In genomic region chr2:28406276-28407096, GRCh38 we compare ENCODE assay signal across 8 cellular contexts. TPM values are rescaled to one million over a fixed set of nuclear protein-coding genes. Genes with fewer than 3 reads are reported as not detected.
DNase-seq lines count a peak whose midpoint lies in the region; ATAC-seq and TF ChIP-seq lines count a peak whose summit lies in the region.

No MANE protein-coding gene starts in this region.

- ATAC-seq in psoas muscle (peak in 3 of 4 donors; percentile 7 to 23 (median 18)), GM18861 (IDR thresholded peaks at IDR 0.05; ENCODE audit: unreplicated experiment) (no peak), HG03469 (IDR thresholded peaks at IDR 0.05; ENCODE audit: unreplicated experiment) (no peak)

- H3K9me3 ChIP-seq in psoas muscle, result no peaks in the 10 kb centered on the region

- peak overlapping the region; percentile 56 for H3K27ac ChIP-seq in psoas muscle

- intact Hi-C loops in psoas muscle (cut with DNase I), result no loop called here

- 84 to 89% (median 85%) methylated on average over 16 of the region's 16 CpGs for WGBS in psoas muscle, 3 donors

- H3K36me3 ChIP-seq in psoas muscle (ENCODE audit: insufficient read depth in 1 of 2, low read depth in 1 of 2), result peaks cover 24 to 100% of the 10 kb centered on the region in 2 donors

- H3K4me1 ChIP-seq in psoas muscle, result peaks cover 41% of the 10 kb centered on the region

- H3K4me3 ChIP-seq in psoas muscle, result no peak overlapping the region

- H3K27me3 ChIP-seq in psoas muscle (ENCODE audit: insufficient read depth in 3 of 3, low read length in 2 of 3), result no peaks in the 10 kb centered on the region

- in situ Hi-C loops in Caki2 (cut with HindIII; ENCODE audit: low pct_unique_long_range_greater_than_20kb, low sequenced_read_pairs), result no loop called here

- TF ChIP-seq CTCF in psoas muscle (IDR thresholded peaks at IDR 0.05), result no peak

- DNase-seq in Caki2 (ENCODE audit: low read depth) (peak; percentile 83), psoas muscle (peak; percentile 46 to 78), amniotic stem cell (lab: John Stamatoyannopoulos, UW) (no peak), globus pallidus (ENCODE audit: low spot score) (no peak)
- peak; percentile 70 for DNase-seq in activated CD4-positive, alpha-beta T cell treated with anti-CD3 and anti-CD28 coated beads for 48 hours
- peak; percentile 51 for DNase-seq in effector CD4-positive, alpha-beta T cell

RNA-seq across cellular contexts. Expression of gene FOSL2, which starts 13.8 kb away (rescaled TPM):
- 78.1 and 93.2 TPM in 2 replicates for total RNA-seq in Caki2 (2014; rRNA removed; shearing (Covaris generic); ENCODE audit: low replicate concordance)
- total RNA-seq in psoas muscle, result 100 to 1,000 TPM in 3 of 4 donors, 10 to 100 TPM in 1; 52.2 to 278 (median 192) TPM
- 10 to 100 TPM; 20.1 to 74.7 (median 72.1) TPM for polyA plus RNA-seq in psoas muscle

Comparison
In these comparisons a context has a peak if more than half of its experiments do, and no peak if none do; other contexts are left out.
1. DNase-seq: peak in Caki2 (single experiment), activated CD4-positive, alpha-beta T cell treated with anti-CD3 and anti-CD28 coated beads for 48 hours (single experiment), effector CD4-positive, alpha-beta T cell (single experiment) and psoas muscle (2 of 2); none in amniotic stem cell (single experiment) and globus pallidus (single experiment).
2. ATAC-seq: peak in psoas muscle (3 of 4); none in GM18861 (single experiment) and HG03469 (single experiment).